8 cellular contexts compared by ENCODE assay signal in genomic region chr19:6110360-6110977, GRCh38. TPM values are rescaled to one million over a fixed set of nuclear protein-coding genes. Genes with fewer than 3 reads are reported as not detected.
DNase-seq lines count a peak whose midpoint lies in the region; ATAC-seq and TF ChIP-seq lines count a peak whose summit lies in the region.

Gene RFX2 (minus strand): TSS chr19:6110500. CDS start chr19:6047496, 63,004 bp downstream.

- no peak within 1 kb of the TSS for H3K27ac ChIP-seq in caudate nucleus (ENCODE audit: low read depth, low read length)

- H3K36me3 Mint-ChIP-seq in WTC11 = no peaks in the 10 kb centered on the region

- H3K4me1 Mint-ChIP-seq in WTC11 = peaks cover 18% of the 10 kb centered on the region

- peak; percentile 96 for ATAC-seq in GM19025 (IDR thresholded peaks at IDR 0.05; ENCODE audit: low read depth, unreplicated experiment)
- ATAC-seq in HG03196 (IDR thresholded peaks at IDR 0.05; ENCODE audit: unreplicated experiment) = peak; percentile 92
- peak; percentile 100 for ATAC-seq in WTC11

- H3K4me3 ChIP-seq in AG10803 (ENCODE audit: low read length) = peak within 1 kb of the TSS; percentile 85

- POLR2A ChIA-PET in WTC11 (lab: Charles Lee) = no interaction called here

- CTCF ChIA-PET in WTC11 (lab: Charles Lee) = interaction anchor here (0.7 to 1.7 kb wide), 5 partner anchors 10 to 230 kb away, joined by 3 to 16 read pairs (median 4); no protein-coding TSS in a partner anchor

- no peaks in the 10 kb centered on the region for H3K9me3 Mint-ChIP-seq in WTC11

- no peak for TF ChIP-seq CTCF in AG10803 (conservative IDR thresholded peaks at IDR 0.05; ENCODE audit: low read length)
- no peak for TF ChIP-seq CTCF in WTC11 (IDR thresholded peaks at IDR 0.05)

- peak; percentile 99 for DNase-seq in AG10803 (ENCODE audit: low read depth)
- DNase-seq in NCI-H226 = peak; percentile 93
- DNase-seq in WTC11 (ENCODE audit: low spot score) = peak; percentile 98
- DNase-seq in caudate nucleus (lab: John Stamatoyannopoulos, UW) = peak; percentile 48 to 99 (median 97)
- peak; percentile 99 for DNase-seq in inferior parietal cortex (ENCODE audit: extremely low spot score)
- peak; percentile 97 for DNase-seq in smooth muscle cell of the brain vasculature (ENCODE audit: low read depth, low spot score)

- H3K27ac Mint-ChIP-seq in WTC11 = 0 out of 2 replicates have a peak within 1 kb of the TSS, but pooled peaks have one; percentile 24

- peaks cover 71% of the 10 kb centered on the region for H3K27me3 Mint-ChIP-seq in WTC11 (ENCODE audit: low read depth)

- peak within 1 kb of the TSS; percentile 87 for H3K4me3 Mint-ChIP-seq in WTC11

TF ChIP-seq in WTC11, 78 proteins besides CTCF, POLR2A, EP300 and RAD21:
- peak; percentile 95 for TF ChIP-seq NFYB (CRISPR knock-in tag; conservative IDR thresholded peaks at IDR 0.05; ENCODE audit: low read depth)
- TF ChIP-seq GTF2I (CRISPR knock-in tag; conservative IDR thresholded peaks at IDR 0.05) = no peak
- TF ChIP-seq ZNF671 (CRISPR knock-in tag; IDR thresholded peaks at IDR 0.05) = no peak
- no peak for TF ChIP-seq SMAD3 (CRISPR knock-in tag; IDR thresholded peaks at IDR 0.05; ENCODE audit: borderline replicate concordance)
- peak; percentile 87 for TF ChIP-seq SP1 (CRISPR knock-in tag; conservative IDR thresholded peaks at IDR 0.05)
- TF ChIP-seq, protein P1, sequence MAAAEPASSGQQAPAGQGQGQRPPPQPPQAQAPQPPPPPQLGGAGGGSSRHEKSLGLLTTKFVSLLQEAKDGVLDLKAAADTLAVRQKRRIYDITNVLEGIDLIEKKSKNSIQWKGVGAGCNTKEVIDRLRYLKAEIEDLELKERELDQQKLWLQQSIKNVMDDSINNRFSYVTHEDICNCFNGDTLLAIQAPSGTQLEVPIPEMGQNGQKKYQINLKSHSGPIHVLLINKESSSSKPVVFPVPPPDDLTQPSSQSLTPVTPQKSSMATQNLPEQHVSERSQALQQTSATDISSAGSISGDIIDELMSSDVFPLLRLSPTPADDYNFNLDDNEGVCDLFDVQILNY (CRISPR knock-in tag; IDR thresholded peaks at IDR 0.05) = peak; percentile 71

RNA-seq across cellular contexts. Expression of gene RFX2, which starts in this region (rescaled TPM):
- total RNA-seq in WTC11 (2021) = 3.4 to 4.6 TPM (median 4.2 TPM) in 3 replicates
